ENCODE assay signal across 8 cellular contexts in the genomic region with DNA sequence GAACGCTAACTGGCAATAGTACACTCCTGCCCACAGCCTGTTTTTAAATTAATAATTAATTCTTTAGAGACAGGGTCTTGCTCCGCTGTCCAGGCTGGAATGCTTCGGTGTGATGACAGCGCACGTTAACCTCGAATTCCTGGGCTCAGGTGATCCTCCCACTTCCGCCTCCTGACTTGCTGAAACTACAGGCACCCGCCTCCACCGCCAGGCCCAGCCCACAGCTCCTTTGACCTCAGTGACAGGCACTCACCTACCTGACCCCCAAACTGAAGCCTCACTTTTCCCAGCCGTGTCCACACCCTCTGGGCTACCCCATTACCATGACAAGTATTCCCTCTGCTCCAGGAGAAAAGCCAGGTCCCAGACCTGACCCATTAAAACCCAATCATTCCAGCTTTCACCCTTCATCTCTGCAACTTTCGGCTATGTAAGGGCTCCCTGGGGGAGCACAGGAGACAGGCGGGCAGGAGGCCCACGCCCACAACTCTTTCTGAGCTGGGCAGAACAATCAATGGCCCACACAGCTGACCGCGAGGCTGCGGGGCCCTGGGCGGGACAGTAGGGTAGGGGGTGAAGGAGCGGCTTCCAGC.
DNase-seq lines count a peak whose midpoint lies in the region; ATAC-seq and TF ChIP-seq lines count a peak whose summit lies in the region.

No MANE protein-coding gene starts in this region.

- no peaks in the 10 kb centered on the region for H3K9me3 ChIP-seq in RWPE2 (ENCODE audit: severe bottlenecking)

- H3K4me1 ChIP-seq in RWPE2 (ENCODE audit: insufficient read depth, poor library complexity, severe bottlenecking) (no peaks in the 10 kb centered on the region), rectal smooth muscle tissue (ENCODE audit: control insufficient read depth, insufficient read depth, low read length) (peaks cover 2% of the 10 kb centered on the region)

- H3K4me3 ChIP-seq in GM12875 (ENCODE audit: low read depth, low read length) (peak overlapping the region; percentile 57), RWPE2 (ENCODE audit: severe bottlenecking) (peak overlapping the region; percentile 93), fibroblast of pulmonary artery (replicated peaks; ENCODE audit: low read depth, low read length) (peak overlapping the region; percentile 61), rectal smooth muscle tissue (ENCODE audit: low read length) (peak overlapping the region; percentile 65)

- DNase-seq in RWPE2 (ENCODE audit: low spot score) (no peak), fibroblast of pulmonary artery (ENCODE audit: low read depth) (no peak)
- no peak for DNase-seq in activated CD8-positive, alpha-beta memory T cell treated with anti-CD3 and anti-CD28 coated beads, Interleukin-2, amount 50 U/mL, for 48 hours

- ATAC-seq in RWPE2 (ENCODE audit: low read depth) (no peak), HG03280 (IDR thresholded peaks at IDR 0.05; ENCODE audit: unreplicated experiment) (no peak), GM18502 (IDR thresholded peaks at IDR 0.05; ENCODE audit: poor library complexity, unreplicated experiment) (no peak), GM18519 (IDR thresholded peaks at IDR 0.05; ENCODE audit: low FRiP score, unreplicated experiment) (no peak)

- peaks cover 15% of the 10 kb centered on the region for H3K36me3 ChIP-seq in RWPE2 (ENCODE audit: low read depth)
- H3K36me3 ChIP-seq in rectal smooth muscle tissue (ENCODE audit: control insufficient read depth, insufficient read depth, low read length): no peaks in the 10 kb centered on the region

- peak overlapping the region; percentile 24 for H3K9ac ChIP-seq in rectal smooth muscle tissue (ENCODE audit: low read length)

- H3K27me3 ChIP-seq in RWPE2 (ENCODE audit: insufficient read depth, poor library complexity, severe bottlenecking): peaks cover 7% of the 10 kb centered on the region
- H3K27me3 ChIP-seq in rectal smooth muscle tissue (ENCODE audit: control insufficient read depth, insufficient read depth, low read length): peaks cover 12% of the 10 kb centered on the region

- TF ChIP-seq CTCF in GM12875 (IDR thresholded peaks at IDR 0.05; ENCODE audit: borderline replicate concordance, insufficient read depth, low read depth, low read length) (no peak), RWPE2 (IDR thresholded peaks at IDR 0.05; ENCODE audit: poor library complexity, severe bottlenecking) (no peak), fibroblast of pulmonary artery (IDR thresholded peaks at IDR 0.05; ENCODE audit: low read length, missing control alignments) (no peak)

- H3K27ac ChIP-seq in RWPE2 (ENCODE audit: poor library complexity, severe bottlenecking) (peak overlapping the region; percentile 81), rectal smooth muscle tissue (ENCODE audit: low read depth, low read length) (peak overlapping the region; percentile 40)
